ENCODE assay signal across 19 cellular contexts in the genomic region with DNA sequence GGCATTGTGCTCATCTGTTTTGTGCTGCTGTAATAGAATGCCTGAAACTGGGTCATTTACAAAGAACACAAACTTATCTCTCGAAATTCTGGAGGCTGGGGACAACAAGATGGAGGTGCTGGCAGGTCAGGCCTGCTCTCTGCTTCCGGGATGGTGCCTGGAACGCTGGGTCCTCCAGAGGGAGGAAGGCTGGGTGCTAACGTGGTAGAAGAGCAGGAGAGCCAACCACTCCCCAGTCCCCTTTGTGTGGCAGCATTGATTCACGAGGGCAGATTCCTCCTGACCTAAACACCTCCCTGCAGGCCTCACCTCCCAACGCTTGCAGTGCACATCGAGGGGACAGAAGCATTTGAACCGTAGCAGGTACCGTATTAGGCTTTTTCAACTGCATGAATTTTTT. TPM values are rescaled to one million over a fixed set of nuclear protein-coding genes. Genes with fewer than 3 reads are reported as not detected.
A peak's percentile ranks its signal among the peaks of the same experiment; 100 is the strongest.
DNase-seq lines count a peak whose midpoint lies in the region; ATAC-seq and TF ChIP-seq lines count a peak whose summit lies in the region.
"Had no signal": no experiment of that assay in that cellular context is flagged by ENCODE, and none has a peak within 500 bp of the region (broad histone marks: within the 10 kb centered on the region; RNA-seq: fewer than 3 reads in every experiment).

No MANE protein-coding gene starts in this region.

- DNase-seq in NCI-H510A treated with DMSO at 0.1 percent for 48 hours (lab: John Stamatoyannopoulos, UW) (peak; percentile 42), NCI-H510A (lab: John Stamatoyannopoulos, UW) (no peak), NCI-H187 treated with DMSO at 0.1 percent for 48 hours (lab: John Stamatoyannopoulos, UW) (peak; percentile 89), islet precursor cell (peak; percentile 45), transverse colon (peak; percentile 0), activated gamma-delta T cell (lab: John Stamatoyannopoulos, UW) (no peak)
- DNase-seq: activated CD4-positive, alpha-beta T cell treated with anti-CD3 and anti-CD28 coated beads for 4 hours; Karpas-422; kidney glomerular epithelial cell; mammary epithelial cell; MV-4-11; NCI-H524; psoas muscle; stimulated activated CD8-positive, alpha-beta memory T cell treated with anti-CD3 and anti-CD28 coated beads, Interleukin-4, amount 100 ng/mL, for 48 hours; trophoblast cell had no signal

- H3K9me3 ChIP-seq in transverse colon: no peaks in the 10 kb centered on the region
- H3K9me3 ChIP-seq: psoas muscle had no signal

- TF ChIP-seq POLR2A in transverse colon (IDR thresholded peaks at IDR 0.05): no peak

- no peak overlapping the region for H3K27ac ChIP-seq in transverse colon
- H3K27ac ChIP-seq: HL-60, psoas muscle had no signal

- in situ Hi-C loops in transverse colon (cut with MboI; ENCODE audit: low pct_ligation_motif_present in 1 of 4, low pct_unique_long_range_greater_than_20kb in 1 of 4, low sequenced_read_pairs in 3 of 4): no loop called here

- no peak overlapping the region for H3K4me3 ChIP-seq in transverse colon
- H3K4me3 ChIP-seq: GM12878, psoas muscle had no signal

- 91 to 94% methylated on average over 5 to 9 of the region's 9 CpGs for WGBS in transverse colon (ENCODE audit: low coverage in 1 of 2), 2 donors

- TF ChIP-seq EP300 in transverse colon (IDR thresholded peaks at IDR 0.05; ENCODE audit: low read depth): no peak

- no peak for ATAC-seq in HG03135 (IDR thresholded peaks at IDR 0.05; ENCODE audit: unreplicated experiment)
- no peak for ATAC-seq in GM19397 (IDR thresholded peaks at IDR 0.05; ENCODE audit: unreplicated experiment)
- ATAC-seq: GM12878, psoas muscle had no signal

- TF ChIP-seq CTCF in transverse colon (IDR thresholded peaks at IDR 0.05): no peak

- H3K36me3 ChIP-seq in transverse colon: peaks cover 0 to 7% (median 0%) of the 10 kb centered on the region in 4 donors

- H3K27me3 ChIP-seq in transverse colon: no peaks in the 10 kb centered on the region

- H3K4me1 ChIP-seq in transverse colon: peaks cover 0 to 12% (median 2%) of the 10 kb centered on the region in 4 donors

- intact Hi-C loops in transverse colon (cut with DNase I; ENCODE audit: low total_unique reads): no loop called here

RNA-seq across cellular contexts. Expression of gene TFDP1, which starts 34.1 kb away (rescaled TPM):
- 100 to 1,000 TPM in 1 of 4 donors, 10 to 100 TPM in 3; 24.3 to 164 (median 49.1) TPM for total RNA-seq in transverse colon

RNA-seq across cellular contexts. Expression of gene DCUN1D2, which starts 59.9 kb away (rescaled TPM):
- total RNA-seq in transverse colon: 10 to 100 TPM; 18.7 to 28.4 (median 20.2) TPM

Comparison
In these comparisons a context has a peak if more than half of its experiments do, and no peak if none do; other contexts are left out.
1. DNase-seq: peak in NCI-H510A treated with DMSO at 0.1 percent for 48 hours (single experiment), NCI-H187 treated with DMSO at 0.1 percent for 48 hours (single experiment), islet precursor cell (single experiment) and transverse colon (single experiment); none in NCI-H510A (single experiment) and activated gamma-delta T cell (single experiment).